9 cellular contexts compared by ENCODE assay signal in genomic region chr11:36744375-36745168, GRCh38.
A peak's percentile ranks its signal among the peaks of the same experiment; 100 is the strongest.
DNase-seq lines count a peak whose midpoint lies in the region; ATAC-seq and TF ChIP-seq lines count a peak whose summit lies in the region.
"Had no signal": no experiment of that assay in that cellular context is flagged by ENCODE, and none has a peak within 500 bp of the region (broad histone marks: within the 10 kb centered on the region; RNA-seq: fewer than 3 reads in every experiment).

No MANE protein-coding gene starts in this region.

- peak overlapping the region; percentile 26 for H2AFZ ChIP-seq in MM.1S (ENCODE audit: low read length)

- no peaks in the 10 kb centered on the region for H3K9me2 ChIP-seq in MM.1S (replicated peaks; ENCODE audit: insufficient read depth, low read length)

- H4K20me1 ChIP-seq in MM.1S (ENCODE audit: insufficient read depth, low read length): no peaks in the 10 kb centered on the region

- H3K4me2 ChIP-seq in MM.1S (ENCODE audit: low read depth, low read length): peak overlapping the region; percentile 51; the same call in 1 of the 2 replicates

- H3K36me3 ChIP-seq in MM.1S (replicated peaks; ENCODE audit: insufficient read depth, low read length): no peaks in the 10 kb centered on the region
- H3K36me3 ChIP-seq in spleen: no peaks in the 10 kb centered on the region

- H3K27me3 ChIP-seq in MM.1S (replicated peaks; ENCODE audit: insufficient read depth, low read length): no peaks in the 10 kb centered on the region
- peaks cover 0 to 34% (median 0%) of the 10 kb centered on the region in 7 donors for H3K27me3 ChIP-seq in spleen (replicated peaks in 1 of 7)

- no peak for ATAC-seq in HG03039 (IDR thresholded peaks at IDR 0.05; ENCODE audit: unreplicated experiment)

- H3K27ac ChIP-seq in MM.1S (ENCODE audit: low read length): no peak overlapping the region
- H3K27ac ChIP-seq in spleen: no peak overlapping the region
- H3K27ac ChIP-seq: skin epidermis had no signal

- intact Hi-C loops in spleen (cut with DNase I; ENCODE audit: low total_unique reads): loop anchor here (5.0 kb wide), 1 partner anchor 182 kb away; no protein-coding TSS in a partner anchor

- TF ChIP-seq CTCF in MM.1S (IDR thresholded peaks at IDR 0.05; ENCODE audit: low read length) (peak; percentile 89), spleen (IDR thresholded peaks at IDR 0.05 in 8 of 11, conservative IDR thresholded peaks at IDR 0.05 in 3 of 11) (peak in 10 of 11 experiments; percentile 32 to 77 (median 71))

- 17 to 25% (median 22%) methylated on average over 11 of the region's 11 CpGs for whole genome bisulfite sequencing in spleen, 5 donors

- H3K9me3 ChIP-seq in MM.1S (replicated peaks; ENCODE audit: insufficient read depth, low read length) (no peaks in the 10 kb centered on the region), spleen (no peaks in the 10 kb centered on the region)

- peak; percentile 5 for DNase-seq in NK-92 treated with Interleukin-12 subunit alpha and Interleukin-12 subunit beta, amount 100 ng/mL, for 24 hours (lab: John Stamatoyannopoulos, UW)
- no peak for DNase-seq in NK-92 (lab: John Stamatoyannopoulos, UW; ENCODE audit: unreplicated experiment)
- peak; percentile 52 for DNase-seq in MM.1S
- DNase-seq in T-helper 1 cell: peak; percentile 12 to 38 (median 24)
- DNase-seq in astrocyte of the hippocampus (ENCODE audit: low read depth, low spot score): peak; percentile 62
- DNase-seq in iPS DF 19.7 (ENCODE audit: low read depth, low spot score): peak; percentile 20
- peak; percentile 84 for DNase-seq in spleen

- no peaks in the 10 kb centered on the region for H3F3A ChIP-seq in MM.1S (ENCODE audit: insufficient read depth, low read length)

- H3K4me3 ChIP-seq in MM.1S (ENCODE audit: low read length) (no peak overlapping the region), spleen (no peak overlapping the region)
- H3K4me3 ChIP-seq: skin epidermis had no signal

- no peak for TF ChIP-seq POLR2A in spleen (IDR thresholded peaks at IDR 0.05)

- no peaks in the 10 kb centered on the region for H3K79me2 ChIP-seq in MM.1S (ENCODE audit: low read length)

- H3K4me1 ChIP-seq in MM.1S (ENCODE audit: low read length) (no peaks in the 10 kb centered on the region), spleen (peaks cover 0 to 9% (median 0%) of the 10 kb centered on the region in 6 donors)

- no peak overlapping the region for H3K9ac ChIP-seq in MM.1S (ENCODE audit: low read length)
